Comparison of ENCODE assay signal across 17 cellular contexts in genomic region chr2:11987151-11987550, GRCh38.
DNase-seq lines count a peak whose midpoint lies in the region; ATAC-seq and TF ChIP-seq lines count a peak whose summit lies in the region.
"Had no signal": no experiment of that assay in that cellular context is flagged by ENCODE, and none has a peak within 500 bp of the region (broad histone marks: within the 10 kb centered on the region; RNA-seq: fewer than 3 reads in every experiment).

No MANE protein-coding gene starts in this region.

- intact Hi-C loops in MCF 10A (cut with micrococcal nuclease) (no loop called here), mammary epithelial cell (cut with micrococcal nuclease) (no loop called here)

- peaks cover 3% of the 10 kb centered on the region for H3K4me1 ChIP-seq in mammary epithelial cell (ENCODE audit: insufficient read depth, low read length)
- no peaks in the 10 kb centered on the region for H3K4me1 ChIP-seq in neural progenitor cell
- H3K4me1 ChIP-seq: BLaER1, Caco-2 had no signal

- H3K9ac ChIP-seq in mammary epithelial cell (ENCODE audit: insufficient read depth, low read length) (no peak overlapping the region), neural progenitor cell (no peak overlapping the region)
- H3K9ac ChIP-seq: BLaER1 had no signal

- H4K20me1 ChIP-seq in mammary epithelial cell (ENCODE audit: insufficient read depth, low read length) (no peaks in the 10 kb centered on the region), neural progenitor cell (ENCODE audit: low read depth) (no peaks in the 10 kb centered on the region)
- H4K20me1 ChIP-seq: BLaER1 had no signal

- POLR2A ChIA-PET in MCF 10A (lab: Yijun Ruan, JAX): interaction anchor here (0.7 to 2.7 kb wide), 6 partner anchors 10 to 73 kb away, joined by 3 to 11 read pairs (median 4); no protein-coding TSS in a partner anchor

- in situ Hi-C loops in mammary epithelial cell (cut with MboI; ENCODE audit: low sequenced_read_pairs in 2 of 2): no loop called here

- no peak overlapping the region for H2AFZ ChIP-seq in mammary epithelial cell (ENCODE audit: low read depth, low read length)
- peak overlapping the region; percentile 60 for H2AFZ ChIP-seq in neural progenitor cell (replicated peaks)

- H3K4me1 Mint-ChIP-seq in MCF 10A (ENCODE audit: insufficient read depth, unreplicated experiment) (peaks cover 12% of the 10 kb centered on the region), neural progenitor cell (peaks cover 19% of the 10 kb centered on the region)
- H3K4me1 Mint-ChIP-seq in stimulated activated naive B cell treated with anti-CD40 and anti-IgM and Interleukin-4, amounts not matched to agents 10 μg/mL and 1 μg/mL and 100 μg/mL, for 72 hours: peaks cover 2 to 18% of the 10 kb centered on the region in 2 donors

- no peaks in the 10 kb centered on the region for H3F3A ChIP-seq in neural progenitor cell (ENCODE audit: low read depth)

- H3K4me3 ChIP-seq in mammary epithelial cell (replicated peaks in 1 of 3; ENCODE audit: insufficient read depth in 1 of 3, low read depth in 2 of 3, low read length in 3 of 3) (no peak overlapping the region), neural progenitor cell (no peak overlapping the region)
- H3K4me3 ChIP-seq: BLaER1 had no signal

- H3K27me3 ChIP-seq in mammary epithelial cell (ENCODE audit: insufficient read depth, low read length) (no peaks in the 10 kb centered on the region), neural progenitor cell (no peaks in the 10 kb centered on the region)
- H3K27me3 ChIP-seq: BLaER1 had no signal

- 75% methylated on average over 1 of the region's 3 CpGs for WGBS in mammary epithelial cell (ENCODE audit: low coverage, missing lambda C conversion rate)

- no peak for TF ChIP-seq CTCF in MCF 10A (IDR thresholded peaks at IDR 0.05; ENCODE audit: unreplicated experiment)
- no peak for TF ChIP-seq CTCF in mammary epithelial cell (conservative IDR thresholded peaks at IDR 0.05 in 1 of 2, IDR thresholded peaks at IDR 0.05 in 1 of 2; ENCODE audit: extremely low read depth in 1 of 2, insufficient read depth in 1 of 2, low read depth in 1 of 2, low read length in 2 of 2)
- TF ChIP-seq CTCF in neural progenitor cell (IDR thresholded peaks at IDR 0.05): no peak

- no peak overlapping the region for H3K4me2 ChIP-seq in mammary epithelial cell (ENCODE audit: insufficient read depth, low read depth, low read length)
- no peak overlapping the region for H3K4me2 ChIP-seq in neural progenitor cell
- H3K4me2 ChIP-seq: BLaER1 had no signal

- H3K4me3 Mint-ChIP-seq in MCF 10A (ENCODE audit: unreplicated experiment) (no peak overlapping the region), neural progenitor cell (no peak overlapping the region)
- H3K4me3 Mint-ChIP-seq in stimulated activated naive B cell treated with anti-CD40 and anti-IgM and Interleukin-4, amounts not matched to agents 10 μg/mL and 1 μg/mL and 100 μg/mL, for 72 hours: no peak overlapping the region
- H3K4me3 Mint-ChIP-seq: B cell; CD4-positive, CD25-positive, alpha-beta regulatory T cell; CD8-positive, alpha-beta T cell had no signal

- H3K9me3 Mint-ChIP-seq in MCF 10A (ENCODE audit: unreplicated experiment) (no peaks in the 10 kb centered on the region), neural progenitor cell (peaks cover 8% of the 10 kb centered on the region)
- peaks cover 0 to 4% of the 10 kb centered on the region in 2 donors for H3K9me3 Mint-ChIP-seq in stimulated activated naive B cell treated with anti-CD40 and anti-IgM and Interleukin-4, amounts not matched to agents 10 μg/mL and 1 μg/mL and 100 μg/mL, for 72 hours
- H3K9me3 Mint-ChIP-seq: CD8-positive, alpha-beta T cell had no signal

- H3K79me2 ChIP-seq in mammary epithelial cell (ENCODE audit: insufficient read depth, low read length): no peaks in the 10 kb centered on the region
- no peaks in the 10 kb centered on the region for H3K79me2 ChIP-seq in neural progenitor cell (ENCODE audit: low read depth)

- no peaks in the 10 kb centered on the region for H3K9me3 ChIP-seq in mammary epithelial cell (replicated peaks; ENCODE audit: insufficient read depth, low read length)
- H3K9me3 ChIP-seq in neural progenitor cell (ENCODE audit: low read depth): no peaks in the 10 kb centered on the region
- H3K9me3 ChIP-seq: Caco-2 had no signal

- H3K27ac Mint-ChIP-seq in MCF 10A (ENCODE audit: low read depth, unreplicated experiment): peak overlapping the region; percentile 79
- peak overlapping the region; percentile 58 for H3K27ac Mint-ChIP-seq in neural progenitor cell
- peak overlapping the region; percentile 43 for H3K27ac Mint-ChIP-seq in stimulated activated naive B cell treated with anti-CD40 and anti-IgM and Interleukin-4, amounts not matched to agents 10 μg/mL and 1 μg/mL and 100 μg/mL, for 72 hours
- H3K27ac Mint-ChIP-seq: B cell; CD4-positive, CD25-positive, alpha-beta regulatory T cell; CD8-positive, alpha-beta T cell had no signal

- H3K27ac ChIP-seq in mammary epithelial cell (ENCODE audit: insufficient read depth, low read depth, low read length): no peak overlapping the region
- no peak overlapping the region for H3K27ac ChIP-seq in neural progenitor cell
- H3K27ac ChIP-seq: 22Rv1, BLaER1, C4-2B had no signal

- no peaks in the 10 kb centered on the region for H3K36me3 Mint-ChIP-seq in MCF 10A (ENCODE audit: insufficient read depth, unreplicated experiment)
- H3K36me3 Mint-ChIP-seq in neural progenitor cell: no peaks in the 10 kb centered on the region
- peaks cover 0 to 4% of the 10 kb centered on the region in 2 donors for H3K36me3 Mint-ChIP-seq in stimulated activated naive B cell treated with anti-CD40 and anti-IgM and Interleukin-4, amounts not matched to agents 10 μg/mL and 1 μg/mL and 100 μg/mL, for 72 hours
- H3K36me3 Mint-ChIP-seq: CD4-positive, CD25-positive, alpha-beta regulatory T cell; CD8-positive, alpha-beta T cell had no signal

- no peak for ATAC-seq in stimulated activated naive B cell treated with anti-CD40 and anti-IgM and Interleukin-4, amounts not matched to agents 10 μg/mL and 1 μg/mL and 100 μg/mL, for 72 hours (replicated peaks)
- ATAC-seq: CD8-positive, alpha-beta T cell had no signal

- H3K27me3 Mint-ChIP-seq in MCF 10A (ENCODE audit: insufficient read depth, unreplicated experiment): no peaks in the 10 kb centered on the region
- peaks cover 5% of the 10 kb centered on the region for H3K27me3 Mint-ChIP-seq in neural progenitor cell (ENCODE audit: insufficient read depth, low read depth)
- H3K27me3 Mint-ChIP-seq in stimulated activated naive B cell treated with anti-CD40 and anti-IgM and Interleukin-4, amounts not matched to agents 10 μg/mL and 1 μg/mL and 100 μg/mL, for 72 hours: no peaks in the 10 kb centered on the region
- H3K27me3 Mint-ChIP-seq: B cell had no signal

- DNase-seq in MCF 10A (ENCODE audit: unreplicated experiment) (no peak), mammary epithelial cell (no peak), neural progenitor cell (ENCODE audit: low spot score) (no peak), globus pallidus (ENCODE audit: low spot score) (no peak)
- no peak for DNase-seq in stimulated activated naive B cell treated with anti-CD40 and anti-IgM and Interleukin-4, amounts not matched to agents 10 μg/mL and 1 μg/mL and 100 μg/mL, for 72 hours
- DNase-seq in stimulated activated CD4-positive, alpha-beta T cell treated with anti-CD3 and anti-CD28 coated beads, Interleukin-4, amount 100 ng/mL, for 24 hours: no peak
- DNase-seq: Caco-2; CD4-positive, CD25-positive, alpha-beta regulatory T cell; CD8-positive, alpha-beta T cell; DMS153; DND-41; H7; HCEC 1CT had no signal

- H3K36me3 ChIP-seq in mammary epithelial cell (ENCODE audit: insufficient read depth, low read length): no peaks in the 10 kb centered on the region
- no peaks in the 10 kb centered on the region for H3K36me3 ChIP-seq in neural progenitor cell
- H3K36me3 ChIP-seq: BLaER1 had no signal

- BruUV-seq in MCF 10A (replicated peaks; lab: Mats Ljungman, UMichigan) (no TSS peak), mammary epithelial cell (replicated peaks; lab: Mats Ljungman, UMichigan) (no TSS peak)

- dilution Hi-C loops in mammary epithelial cell (cut with HindIII; ENCODE audit: low sequenced_read_pairs): no loop called here

- CTCF ChIA-PET in MCF 10A (lab: Yijun Ruan, JAX) (no interaction called here), mammary epithelial cell (lab: Charles Lee; ENCODE audit: low non-redundant PET) (no interaction called here)
